Comparison of ENCODE assay signal across 22 cellular contexts in the genomic region with DNA sequence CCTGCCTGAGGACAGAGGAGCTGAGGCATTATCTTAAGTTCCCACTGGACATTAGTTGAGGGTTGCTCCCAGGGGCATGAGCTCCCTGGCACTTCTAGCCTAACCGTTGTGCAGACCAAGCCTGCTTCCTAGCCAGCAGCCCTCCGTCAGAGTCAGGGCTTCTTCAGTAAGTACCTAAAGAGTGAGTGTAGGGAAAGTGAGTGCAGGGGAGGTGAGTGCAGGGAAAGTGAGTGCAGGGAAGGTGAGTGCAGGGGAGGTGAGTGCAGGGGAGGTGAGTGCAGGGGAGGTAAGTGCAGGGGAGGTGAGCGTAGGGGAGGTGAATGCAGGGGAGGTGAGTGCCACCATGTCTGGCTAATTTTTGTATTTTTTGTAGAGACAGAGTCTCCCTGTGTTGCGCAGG.
DNase-seq lines count a peak whose midpoint lies in the region; ATAC-seq, FAIRE-seq and TF ChIP-seq lines count a peak whose summit lies in the region.
"Had no signal": no experiment of that assay in that cellular context is flagged by ENCODE, and none has a peak within 500 bp of the region (broad histone marks: within the 10 kb centered on the region; RNA-seq: fewer than 3 reads in every experiment).

No MANE protein-coding gene starts in this region.

- H2BK12ac ChIP-seq in H9 (ENCODE audit: insufficient read length, low read depth, low read length) (no peak overlapping the region), neuronal stem cell (ENCODE audit: low read length) (no peak overlapping the region)

- H3K9me3 ChIP-seq in H9 (ENCODE audit: control insufficient read depth, low read depth, low read length) (no peaks in the 10 kb centered on the region), neuronal stem cell (replicated peaks in 1 of 2; ENCODE audit: control insufficient read depth in 2 of 2, insufficient read depth in 1 of 2, low read depth in 1 of 2, low read length in 2 of 2) (no peaks in the 10 kb centered on the region), Peyer's patch (no peaks in the 10 kb centered on the region)
- H3K9me3 ChIP-seq: Caco-2 had no signal

- no peaks in the 10 kb centered on the region for H3K79me1 ChIP-seq in H9 (ENCODE audit: insufficient read depth, low read depth, low read length, poor library complexity, severe bottlenecking)
- no peaks in the 10 kb centered on the region for H3K79me1 ChIP-seq in neuronal stem cell (ENCODE audit: low read depth, low read length)

- H3K27ac Mint-ChIP-seq in H9, result no peak overlapping the region
- H3K27ac Mint-ChIP-seq: B cell; CD4-positive, alpha-beta T cell; CD8-positive, alpha-beta T cell had no signal

- H2AFZ ChIP-seq in H9 (ENCODE audit: low read length) (no peak overlapping the region), neuronal stem cell (ENCODE audit: low read length) (no peak overlapping the region)

- no peaks in the 10 kb centered on the region for H3K36me3 ChIP-seq in neuronal stem cell (replicated peaks in 1 of 2; ENCODE audit: control insufficient read depth in 2 of 2, insufficient read depth in 2 of 2, low read length in 2 of 2)
- H3K36me3 ChIP-seq in Peyer's patch, result no peaks in the 10 kb centered on the region
- H3K36me3 ChIP-seq: BLaER1 treated with 17β-estradiol and CSF1 and Interleukin-3, amounts not matched to agents 10 nM and 100 nM had no signal

- no peak overlapping the region for H3K56ac ChIP-seq in H9 (ENCODE audit: insufficient read length, low read depth, low read length)

- no peak overlapping the region for H3K4ac ChIP-seq in H9 (ENCODE audit: low read depth, low read length)
- no peak overlapping the region for H3K4ac ChIP-seq in neuronal stem cell (ENCODE audit: low read length)

- peaks cover 0 to 3% of the 10 kb centered on the region in 2 experiments; a peak in 2 of 5 replicates for H3K9me3 Mint-ChIP-seq in H9
- H3K9me3 Mint-ChIP-seq: CD4-positive, alpha-beta T cell had no signal

- no peak overlapping the region for H3K4me2 ChIP-seq in H9 (ENCODE audit: insufficient read depth, insufficient read length, low read length)
- H3K4me2 ChIP-seq in neuronal stem cell (ENCODE audit: insufficient read depth, low read length, poor library complexity, severe bottlenecking), result no peak overlapping the region
- H3K4me2 ChIP-seq: A549; BLaER1 treated with 17β-estradiol and CSF1 and Interleukin-3, amounts not matched to agents 10 nM and 100 nM had no signal

- TF ChIP-seq POLR2A in Peyer's patch (IDR thresholded peaks at IDR 0.05), result no peak

- H3K27ac ChIP-seq in H9 (ENCODE audit: insufficient read length, low read depth, low read length) (no peak overlapping the region), neuronal stem cell (replicated peaks; ENCODE audit: low read length) (no peak overlapping the region), Peyer's patch (no peak overlapping the region)
- H3K27ac ChIP-seq: 22Rv1; A549; BLaER1 treated with 17β-estradiol and CSF1 and Interleukin-3, amounts not matched to agents 10 nM and 100 nM; C4-2B had no signal

- H4K91ac ChIP-seq in H9 (ENCODE audit: insufficient read length, low read depth, low read length), result no peak overlapping the region
- H4K91ac ChIP-seq in neuronal stem cell (ENCODE audit: low read depth, low read length, poor library complexity), result no peak overlapping the region

- no peaks in the 10 kb centered on the region for H3K27me3 ChIP-seq in H9 (ENCODE audit: insufficient read depth, low read length)
- H3K27me3 ChIP-seq in neuronal stem cell (ENCODE audit: control insufficient read depth in 3 of 3, insufficient read depth in 3 of 3, low read depth in 1 of 3, low read length in 3 of 3), result no peaks in the 10 kb centered on the region
- no peaks in the 10 kb centered on the region for H3K27me3 ChIP-seq in Peyer's patch
- H3K27me3 ChIP-seq: BLaER1 treated with 17β-estradiol and CSF1 and Interleukin-3, amounts not matched to agents 10 nM and 100 nM had no signal

- peak; percentile 85 for FAIRE-seq in HTR-8/SVneo (lab: Jason Lieb, UNC)
- FAIRE-seq: D721Med, G401.6, GM12891, GM19239 had no signal

- DNase-seq in H9 (no peak), HTR-8/SVneo (ENCODE audit: insufficient read length, low spot score) (no peak), neuronal stem cell (ENCODE audit: low spot score) (no peak), Peyer's patch (no peak), MV-4-11 (lab: John Stamatoyannopoulos, UW) (no peak)
- DNase-seq: AML-193; Caco-2; Calu3; CD4-positive, alpha-beta T cell; CD8-positive, alpha-beta T cell; DMS79 treated with DMSO at 0.1 percent for 48 hours; GF-D8 had no signal

- H4K5ac ChIP-seq in H9 (ENCODE audit: insufficient read length, low read depth, low read length), result no peak overlapping the region

- H2AK5ac ChIP-seq in H9 (ENCODE audit: insufficient read length, low read length), result no peak overlapping the region
- H2AK5ac ChIP-seq in neuronal stem cell (ENCODE audit: low read depth, low read length), result peak overlapping the region; percentile 57

- H3K27me3 Mint-ChIP-seq in H9 (ENCODE audit: low read depth), result no peaks in the 10 kb centered on the region

- H3T11ph ChIP-seq in H9 (ENCODE audit: low read length), result no peak overlapping the region

- H3K18ac ChIP-seq in H9 (ENCODE audit: insufficient read length, low read depth, low read length), result peak overlapping the region; percentile 42
- peak overlapping the region; percentile 68 for H3K18ac ChIP-seq in neuronal stem cell (ENCODE audit: low read length)

- no peak overlapping the region for H2BK15ac ChIP-seq in H9 (ENCODE audit: low read depth, low read length)
- H2BK15ac ChIP-seq in neuronal stem cell (ENCODE audit: low read length), result peak overlapping the region; percentile 24

- H4K8ac ChIP-seq in H9 (replicated peaks; ENCODE audit: insufficient read length, low read depth, low read length) (no peak overlapping the region), neuronal stem cell (ENCODE audit: low read depth, low read length) (no peak overlapping the region)

- H3K4me3 Mint-ChIP-seq in H9, result no peak overlapping the region
- H3K4me3 Mint-ChIP-seq: B cell; CD4-positive, alpha-beta T cell; CD8-positive, alpha-beta T cell had no signal

- H2BK120ac ChIP-seq in H9 (ENCODE audit: low read depth, low read length, poor library complexity, severe bottlenecking) (no peak overlapping the region), neuronal stem cell (ENCODE audit: low read depth, low read length) (no peak overlapping the region)

- H3K23me2 ChIP-seq in H9 (ENCODE audit: insufficient read length, low read depth, low read length, poor library complexity, severe bottlenecking), result no peaks in the 10 kb centered on the region

- no peak overlapping the region for H2BK20ac ChIP-seq in H9 (ENCODE audit: low read depth, low read length, poor library complexity, severe bottlenecking)

- H3K9ac ChIP-seq in H9 (ENCODE audit: extremely low read depth, insufficient read length, low read length), result no peak overlapping the region
- no peak overlapping the region for H3K9ac ChIP-seq in neuronal stem cell (ENCODE audit: low read depth, low read length, poor library complexity)
- H3K9ac ChIP-seq: BLaER1 treated with 17β-estradiol and CSF1 and Interleukin-3, amounts not matched to agents 10 nM and 100 nM had no signal

- no peak overlapping the region for H3K23ac ChIP-seq in H9 (ENCODE audit: insufficient read length, low read depth, low read length)
- H3K23ac ChIP-seq in neuronal stem cell (ENCODE audit: low read depth, low read length, poor library complexity), result peak overlapping the region; percentile 34

- no peak for TF ChIP-seq CTCF in H9 (conservative IDR thresholded peaks at IDR 0.05)
- TF ChIP-seq CTCF in Peyer's patch (IDR thresholded peaks at IDR 0.05), result no peak

- no peak overlapping the region for H3K4me3 ChIP-seq in neuronal stem cell (ENCODE audit: low read length in 2 of 2)
- H3K4me3 ChIP-seq in Peyer's patch, result no peak overlapping the region
- H3K4me3 ChIP-seq: A549; BLaER1 treated with 17β-estradiol and CSF1 and Interleukin-3, amounts not matched to agents 10 nM and 100 nM had no signal

- no CpG with 5 or more reads among the region's 4 CpGs for WGBS in H9 (ENCODE audit: extremely low coverage, insufficient read length, low lambda C conversion rate)
- WGBS in neuronal stem cell (ENCODE audit: extremely low coverage in 2 of 2, insufficient read length in 2 of 2, insufficient replicate concordance in 1 of 2), 2 donors, result no CpG with 5 or more reads among the region's 4 CpGs

- H2BK5ac ChIP-seq in H9 (ENCODE audit: insufficient read length, low read length), result no peak overlapping the region
- no peak overlapping the region for H2BK5ac ChIP-seq in neuronal stem cell (ENCODE audit: low read length)

- peaks cover 3 to 10% of the 10 kb centered on the region in 2 experiments for H3K4me1 Mint-ChIP-seq in H9
- H3K4me1 Mint-ChIP-seq: B cell had no signal

- H4K20me1 ChIP-seq in H9 (ENCODE audit: control insufficient read depth, insufficient read depth, insufficient read length), result no peaks in the 10 kb centered on the region
- H4K20me1 ChIP-seq: BLaER1 treated with 17β-estradiol and CSF1 and Interleukin-3, amounts not matched to agents 10 nM and 100 nM had no signal

- no peaks in the 10 kb centered on the region; a peak in 1 of 7 replicates for H3K36me3 Mint-ChIP-seq in H9 (ENCODE audit: insufficient read depth in 1 of 3, low read depth in 3 of 3)
- H3K36me3 Mint-ChIP-seq: CD8-positive, alpha-beta T cell had no signal

- H3K14ac ChIP-seq in H9 (ENCODE audit: insufficient read depth, low read length) (no peak overlapping the region), neuronal stem cell (ENCODE audit: low read length) (no peak overlapping the region)

- H3K4me1 ChIP-seq in H9 (ENCODE audit: insufficient read depth, low read length) (no peaks in the 10 kb centered on the region), neuronal stem cell (ENCODE audit: control insufficient read depth in 2 of 2, insufficient read depth in 1 of 2, low read depth in 1 of 2, low read length in 2 of 2) (peaks cover 0 to 1% of the 10 kb centered on the region in 2 donors), Peyer's patch (no peaks in the 10 kb centered on the region)
- H3K4me1 ChIP-seq: A549; BLaER1 treated with 17β-estradiol and CSF1 and Interleukin-3, amounts not matched to agents 10 nM and 100 nM; Caco-2 had no signal

- no peak for ATAC-seq in HG03139 (IDR thresholded peaks at IDR 0.05; ENCODE audit: unreplicated experiment)
- ATAC-seq: A549; CD8-positive, alpha-beta T cell had no signal

- H3K79me2 ChIP-seq in H9 (ENCODE audit: insufficient read depth, low read length), result no peaks in the 10 kb centered on the region
